In genomic region chr1:208535518-208535917, GRCh38 we compare ENCODE assay signal across 19 cellular contexts.
"Had no signal": no experiment of that assay in that cellular context is flagged by ENCODE, and none has a peak within 500 bp of the region (broad histone marks: within the 10 kb centered on the region; RNA-seq: fewer than 3 reads in every experiment).

No MANE protein-coding gene starts in this region.

- ATAC-seq: esophagus mucosa; heart right ventricle; naive thymus-derived CD8-positive, alpha-beta T cell; right cardiac atrium had no signal

- H3K4me1 Mint-ChIP-seq: naive thymus-derived CD8-positive, alpha-beta T cell had no signal

- H3K27ac ChIP-seq: gastrocnemius medialis, heart right ventricle, ovary, thyroid gland had no signal

- DNase-seq: gastrocnemius medialis; heart right ventricle; hypothalamus; mammary epithelial cell; naive thymus-derived CD8-positive, alpha-beta T cell; ovary; right cardiac atrium; small intestine; stimulated activated CD4-positive, alpha-beta T cell treated with anti-CD3 and anti-CD28 coated beads, Interleukin-2, amount 100 ng/mL, for 48 hours; stimulated activated naive CD4-positive, alpha-beta T cell treated with Interleukin-2 at 50 U/mL for 16 hours; thyroid gland had no signal

- H3K9me3 Mint-ChIP-seq: dendritic cell treated with granulocyte-macrophage colony-stimulating factor and Interleukin-4, amounts not matched to agents 40 ng/mL and 50 ng/mL, for 4 days; naive thymus-derived CD8-positive, alpha-beta T cell; type B pancreatic cell had no signal

- H3K4me3 Mint-ChIP-seq: dendritic cell treated with granulocyte-macrophage colony-stimulating factor and Interleukin-4, amounts not matched to agents 40 ng/mL and 50 ng/mL, for 4 days; naive thymus-derived CD8-positive, alpha-beta T cell; type B pancreatic cell had no signal

- H3K4me3 ChIP-seq: gastrocnemius medialis, heart right ventricle, mucosa of descending colon, ovary, thyroid gland had no signal

- H3K4me1 ChIP-seq: thyroid gland had no signal

- FAIRE-seq: colon, endometrium, islet of Langerhans, small intestine, urothelium cell line had no signal

- H3K27me3 ChIP-seq: gastrocnemius medialis, ovary, thyroid gland had no signal

- H3K36me3 ChIP-seq: gastrocnemius medialis, heart right ventricle, ovary, thyroid gland had no signal

- H3K9me3 ChIP-seq: gastrocnemius medialis, heart right ventricle, mucosa of descending colon, ovary, thyroid gland had no signal

- H3K27ac Mint-ChIP-seq: dendritic cell treated with granulocyte-macrophage colony-stimulating factor and Interleukin-4, amounts not matched to agents 40 ng/mL and 50 ng/mL, for 4 days; naive thymus-derived CD8-positive, alpha-beta T cell; type B pancreatic cell had no signal

- H3K36me3 Mint-ChIP-seq: naive thymus-derived CD8-positive, alpha-beta T cell; type B pancreatic cell had no signal
